In the genomic region with DNA sequence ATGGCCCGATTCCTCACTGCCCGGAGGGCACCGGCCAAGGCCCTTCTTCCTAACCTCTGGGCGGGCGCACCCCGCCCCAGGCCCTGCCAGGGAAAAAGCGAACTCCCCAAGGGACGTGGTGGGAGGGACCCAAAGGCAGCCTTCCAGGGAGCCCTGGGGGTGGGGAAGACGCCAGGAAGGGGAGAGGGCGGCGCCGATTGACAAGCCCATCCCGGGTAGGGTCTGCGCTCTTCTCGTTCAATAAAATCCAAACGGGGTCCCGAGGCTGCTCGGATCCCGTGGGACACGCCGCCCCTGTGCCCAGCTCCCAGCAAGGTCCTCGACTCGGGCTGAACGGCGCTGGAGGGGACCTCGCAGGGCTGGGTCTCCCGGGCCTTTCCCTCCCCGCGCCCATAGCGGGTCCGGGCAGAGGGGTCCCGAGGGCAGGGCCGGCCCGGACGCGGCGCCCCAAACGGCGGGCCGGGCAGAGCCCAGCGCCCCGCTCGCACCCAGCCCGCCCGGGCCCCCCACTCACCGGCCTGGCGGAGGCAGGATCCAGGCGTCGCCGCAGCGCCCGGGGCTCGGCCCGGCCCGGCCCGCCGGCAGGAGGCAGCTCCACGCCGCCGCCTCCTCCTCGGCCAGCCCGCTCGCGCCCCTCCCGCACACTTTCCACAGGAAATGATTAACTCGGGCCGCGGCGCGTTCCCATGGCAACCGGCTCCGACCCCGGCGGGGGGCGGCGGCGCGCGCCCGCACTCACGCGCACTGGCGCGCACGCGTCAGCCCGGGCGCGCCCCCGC, we compare ENCODE assay signal across 2 cellular contexts.
TF ChIP-seq lines count a peak whose summit lies in the region.

A gene with protein sequence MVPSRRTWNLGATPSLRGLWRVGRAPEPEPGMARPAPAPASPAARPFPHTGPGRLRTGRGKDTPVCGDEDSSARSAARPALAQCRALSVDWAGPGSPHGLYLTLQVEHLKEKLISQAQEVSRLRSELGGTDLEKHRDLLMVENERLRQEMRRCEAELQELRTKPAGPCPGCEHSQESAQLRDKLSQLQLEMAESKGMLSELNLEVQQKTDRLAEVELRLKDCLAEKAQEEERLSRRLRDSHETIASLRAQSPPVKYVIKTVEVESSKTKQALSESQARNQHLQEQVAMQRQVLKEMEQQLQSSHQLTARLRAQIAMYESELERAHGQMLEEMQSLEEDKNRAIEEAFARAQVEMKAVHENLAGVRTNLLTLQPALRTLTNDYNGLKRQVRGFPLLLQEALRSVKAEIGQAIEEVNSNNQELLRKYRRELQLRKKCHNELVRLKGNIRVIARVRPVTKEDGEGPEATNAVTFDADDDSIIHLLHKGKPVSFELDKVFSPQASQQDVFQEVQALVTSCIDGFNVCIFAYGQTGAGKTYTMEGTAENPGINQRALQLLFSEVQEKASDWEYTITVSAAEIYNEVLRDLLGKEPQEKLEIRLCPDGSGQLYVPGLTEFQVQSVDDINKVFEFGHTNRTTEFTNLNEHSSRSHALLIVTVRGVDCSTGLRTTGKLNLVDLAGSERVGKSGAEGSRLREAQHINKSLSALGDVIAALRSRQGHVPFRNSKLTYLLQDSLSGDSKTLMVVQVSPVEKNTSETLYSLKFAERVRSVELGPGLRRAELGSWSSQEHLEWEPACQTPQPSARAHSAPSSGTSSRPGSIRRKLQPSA (minus strand): TSS at position 636 of the 779 bp plus-strand sequence. CDS start 4,248 bp downstream, outside the sequence.

TF ChIP-seq in Ishikawa, 13 proteins besides CTCF, POLR2A, EP300 and RAD21:
- TF ChIP-seq, protein P1, sequence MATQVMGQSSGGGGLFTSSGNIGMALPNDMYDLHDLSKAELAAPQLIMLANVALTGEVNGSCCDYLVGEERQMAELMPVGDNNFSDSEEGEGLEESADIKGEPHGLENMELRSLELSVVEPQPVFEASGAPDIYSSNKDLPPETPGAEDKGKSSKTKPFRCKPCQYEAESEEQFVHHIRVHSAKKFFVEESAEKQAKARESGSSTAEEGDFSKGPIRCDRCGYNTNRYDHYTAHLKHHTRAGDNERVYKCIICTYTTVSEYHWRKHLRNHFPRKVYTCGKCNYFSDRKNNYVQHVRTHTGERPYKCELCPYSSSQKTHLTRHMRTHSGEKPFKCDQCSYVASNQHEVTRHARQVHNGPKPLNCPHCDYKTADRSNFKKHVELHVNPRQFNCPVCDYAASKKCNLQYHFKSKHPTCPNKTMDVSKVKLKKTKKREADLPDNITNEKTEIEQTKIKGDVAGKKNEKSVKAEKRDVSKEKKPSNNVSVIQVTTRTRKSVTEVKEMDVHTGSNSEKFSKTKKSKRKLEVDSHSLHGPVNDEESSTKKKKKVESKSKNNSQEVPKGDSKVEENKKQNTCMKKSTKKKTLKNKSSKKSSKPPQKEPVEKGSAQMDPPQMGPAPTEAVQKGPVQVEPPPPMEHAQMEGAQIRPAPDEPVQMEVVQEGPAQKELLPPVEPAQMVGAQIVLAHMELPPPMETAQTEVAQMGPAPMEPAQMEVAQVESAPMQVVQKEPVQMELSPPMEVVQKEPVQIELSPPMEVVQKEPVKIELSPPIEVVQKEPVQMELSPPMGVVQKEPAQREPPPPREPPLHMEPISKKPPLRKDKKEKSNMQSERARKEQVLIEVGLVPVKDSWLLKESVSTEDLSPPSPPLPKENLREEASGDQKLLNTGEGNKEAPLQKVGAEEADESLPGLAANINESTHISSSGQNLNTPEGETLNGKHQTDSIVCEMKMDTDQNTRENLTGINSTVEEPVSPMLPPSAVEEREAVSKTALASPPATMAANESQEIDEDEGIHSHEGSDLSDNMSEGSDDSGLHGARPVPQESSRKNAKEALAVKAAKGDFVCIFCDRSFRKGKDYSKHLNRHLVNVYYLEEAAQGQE (IDR thresholded peaks at IDR 0.05; ENCODE audit: low read depth) = no peak
- TF ChIP-seq ZBTB7A (IDR thresholded peaks at IDR 0.05; ENCODE audit: low read depth) = peak; percentile 38; the same call in 1 of the 2 replicates
- peak; percentile 10; the same call in 1 of the 2 replicates for TF ChIP-seq NFIC (IDR thresholded peaks at IDR 0.05)

TF ChIP-seq in K562, 482 proteins besides CTCF, POLR2A, EP300 and RAD21 (continued from another document and continues in another):
- TF ChIP-seq, protein P2, sequence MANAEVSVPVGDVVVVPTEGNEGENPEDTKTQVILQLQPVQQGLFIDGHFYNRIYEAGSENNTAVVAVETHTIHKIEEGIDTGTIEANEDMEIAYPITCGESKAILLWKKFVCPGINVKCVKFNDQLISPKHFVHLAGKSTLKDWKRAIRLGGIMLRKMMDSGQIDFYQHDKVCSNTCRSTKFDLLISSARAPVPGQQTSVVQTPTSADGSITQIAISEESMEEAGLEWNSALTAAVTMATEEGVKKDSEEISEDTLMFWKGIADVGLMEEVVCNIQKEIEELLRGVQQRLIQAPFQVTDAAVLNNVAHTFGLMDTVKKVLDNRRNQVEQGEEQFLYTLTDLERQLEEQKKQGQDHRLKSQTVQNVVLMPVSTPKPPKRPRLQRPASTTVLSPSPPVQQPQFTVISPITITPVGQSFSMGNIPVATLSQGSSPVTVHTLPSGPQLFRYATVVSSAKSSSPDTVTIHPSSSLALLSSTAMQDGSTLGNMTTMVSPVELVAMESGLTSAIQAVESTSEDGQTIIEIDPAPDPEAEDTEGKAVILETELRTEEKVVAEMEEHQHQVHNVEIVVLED (CRISPR knock-in tag; IDR thresholded peaks at IDR 0.05) = no peak; the same call in 1 of the 2 replicates
- peak; percentile 27 for TF ChIP-seq PCBP1 (IDR thresholded peaks at IDR 0.05; ENCODE audit: low read depth, low read length, poor library complexity, severe bottlenecking)
- TF ChIP-seq, protein P3, sequence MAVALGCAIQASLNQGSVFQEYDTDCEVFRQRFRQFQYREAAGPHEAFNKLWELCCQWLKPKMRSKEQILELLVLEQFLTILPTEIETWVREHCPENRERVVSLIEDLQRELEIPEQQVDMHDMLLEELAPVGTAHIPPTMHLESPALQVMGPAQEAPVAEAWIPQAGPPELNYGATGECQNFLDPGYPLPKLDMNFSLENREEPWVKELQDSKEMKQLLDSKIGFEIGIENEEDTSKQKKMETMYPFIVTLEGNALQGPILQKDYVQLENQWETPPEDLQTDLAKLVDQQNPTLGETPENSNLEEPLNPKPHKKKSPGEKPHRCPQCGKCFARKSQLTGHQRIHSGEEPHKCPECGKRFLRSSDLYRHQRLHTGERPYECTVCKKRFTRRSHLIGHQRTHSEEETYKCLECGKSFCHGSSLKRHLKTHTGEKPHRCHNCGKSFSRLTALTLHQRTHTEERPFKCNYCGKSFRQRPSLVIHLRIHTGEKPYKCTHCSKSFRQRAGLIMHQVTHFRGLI (CRISPR knock-in tag; IDR thresholded peaks at IDR 0.05) = no peak
- TF ChIP-seq ZNF707 (CRISPR knock-in tag; conservative IDR thresholded peaks at IDR 0.05) = no peak
- no peak for TF ChIP-seq THRAP3 (IDR thresholded peaks at IDR 0.05; ENCODE audit: borderline replicate concordance)
- TF ChIP-seq RCOR1 (IDR thresholded peaks at IDR 0.05; ENCODE audit: borderline replicate concordance in 1 of 2, low read depth in 2 of 2, low read length in 2 of 2) = 0 out of 4 replicates have a peak, but pooled peaks of 1 of the 2 experiments have one; percentile 5
- peak; percentile 71; the same call in 1 of the 2 replicates for TF ChIP-seq ZBTB7A (IDR thresholded peaks at IDR 0.05; ENCODE audit: borderline replicate concordance, control insufficient read depth, low read depth, low read length)
- peak; percentile 98 for TF ChIP-seq CXXC5 (CRISPR knock-in tag; IDR thresholded peaks at IDR 0.05)
- peak; percentile 95 for TF ChIP-seq GATAD2B (IDR thresholded peaks at IDR 0.05; ENCODE audit: borderline replicate concordance)
- TF ChIP-seq, protein P4, sequence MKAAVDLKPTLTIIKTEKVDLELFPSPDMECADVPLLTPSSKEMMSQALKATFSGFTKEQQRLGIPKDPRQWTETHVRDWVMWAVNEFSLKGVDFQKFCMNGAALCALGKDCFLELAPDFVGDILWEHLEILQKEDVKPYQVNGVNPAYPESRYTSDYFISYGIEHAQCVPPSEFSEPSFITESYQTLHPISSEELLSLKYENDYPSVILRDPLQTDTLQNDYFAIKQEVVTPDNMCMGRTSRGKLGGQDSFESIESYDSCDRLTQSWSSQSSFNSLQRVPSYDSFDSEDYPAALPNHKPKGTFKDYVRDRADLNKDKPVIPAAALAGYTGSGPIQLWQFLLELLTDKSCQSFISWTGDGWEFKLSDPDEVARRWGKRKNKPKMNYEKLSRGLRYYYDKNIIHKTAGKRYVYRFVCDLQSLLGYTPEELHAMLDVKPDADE (conservative IDR thresholded peaks at IDR 0.05; ENCODE audit: control insufficient read depth, low read depth, low read length) = peak; percentile 67
- TF ChIP-seq, protein P5, sequence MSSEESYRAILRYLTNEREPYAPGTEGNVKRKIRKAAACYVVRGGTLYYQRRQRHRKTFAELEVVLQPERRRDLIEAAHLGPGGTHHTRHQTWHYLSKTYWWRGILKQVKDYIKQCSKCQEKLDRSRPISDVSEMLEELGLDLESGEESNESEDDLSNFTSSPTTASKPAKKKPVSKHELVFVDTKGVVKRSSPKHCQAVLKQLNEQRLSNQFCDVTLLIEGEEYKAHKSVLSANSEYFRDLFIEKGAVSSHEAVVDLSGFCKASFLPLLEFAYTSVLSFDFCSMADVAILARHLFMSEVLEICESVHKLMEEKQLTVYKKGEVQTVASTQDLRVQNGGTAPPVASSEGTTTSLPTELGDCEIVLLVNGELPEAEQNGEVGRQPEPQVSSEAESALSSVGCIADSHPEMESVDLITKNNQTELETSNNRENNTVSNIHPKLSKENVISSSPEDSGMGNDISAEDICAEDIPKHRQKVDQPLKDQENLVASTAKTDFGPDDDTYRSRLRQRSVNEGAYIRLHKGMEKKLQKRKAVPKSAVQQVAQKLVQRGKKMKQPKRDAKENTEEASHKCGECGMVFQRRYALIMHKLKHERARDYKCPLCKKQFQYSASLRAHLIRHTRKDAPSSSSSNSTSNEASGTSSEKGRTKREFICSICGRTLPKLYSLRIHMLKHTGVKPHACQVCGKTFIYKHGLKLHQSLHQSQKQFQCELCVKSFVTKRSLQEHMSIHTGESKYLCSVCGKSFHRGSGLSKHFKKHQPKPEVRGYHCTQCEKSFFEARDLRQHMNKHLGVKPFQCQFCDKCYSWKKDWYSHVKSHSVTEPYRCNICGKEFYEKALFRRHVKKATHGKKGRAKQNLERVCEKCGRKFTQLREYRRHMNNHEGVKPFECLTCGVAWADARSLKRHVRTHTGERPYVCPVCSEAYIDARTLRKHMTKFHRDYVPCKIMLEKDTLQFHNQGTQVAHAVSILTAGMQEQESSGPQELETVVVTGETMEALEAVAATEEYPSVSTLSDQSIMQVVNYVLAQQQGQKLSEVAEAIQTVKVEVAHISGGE (CRISPR knock-in tag; IDR thresholded peaks at IDR 0.05) = peak in 1 of 3 experiments; percentile 84; a peak in 2 of 6 replicates
- TF ChIP-seq ARHGAP35 (IDR thresholded peaks at IDR 0.05; ENCODE audit: partially characterized antibody) = no peak
- no peak for TF ChIP-seq CBFA2T3 (IDR thresholded peaks at IDR 0.05)
- TF ChIP-seq ELF1 (tag; IDR thresholded peaks at IDR 0.05) = peak; percentile 49; the same call in 1 of the 2 replicates
- TF ChIP-seq KLF13 (tag; IDR thresholded peaks at IDR 0.05; ENCODE audit: borderline replicate concordance, low read depth) = no peak
- TF ChIP-seq, protein P6, sequence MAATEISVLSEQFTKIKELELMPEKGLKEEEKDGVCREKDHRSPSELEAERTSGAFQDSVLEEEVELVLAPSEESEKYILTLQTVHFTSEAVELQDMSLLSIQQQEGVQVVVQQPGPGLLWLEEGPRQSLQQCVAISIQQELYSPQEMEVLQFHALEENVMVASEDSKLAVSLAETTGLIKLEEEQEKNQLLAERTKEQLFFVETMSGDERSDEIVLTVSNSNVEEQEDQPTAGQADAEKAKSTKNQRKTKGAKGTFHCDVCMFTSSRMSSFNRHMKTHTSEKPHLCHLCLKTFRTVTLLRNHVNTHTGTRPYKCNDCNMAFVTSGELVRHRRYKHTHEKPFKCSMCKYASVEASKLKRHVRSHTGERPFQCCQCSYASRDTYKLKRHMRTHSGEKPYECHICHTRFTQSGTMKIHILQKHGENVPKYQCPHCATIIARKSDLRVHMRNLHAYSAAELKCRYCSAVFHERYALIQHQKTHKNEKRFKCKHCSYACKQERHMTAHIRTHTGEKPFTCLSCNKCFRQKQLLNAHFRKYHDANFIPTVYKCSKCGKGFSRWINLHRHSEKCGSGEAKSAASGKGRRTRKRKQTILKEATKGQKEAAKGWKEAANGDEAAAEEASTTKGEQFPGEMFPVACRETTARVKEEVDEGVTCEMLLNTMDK (IDR thresholded peaks at IDR 0.05; ENCODE audit: borderline replicate concordance, insufficient read depth, low read depth, low read length, poor library complexity, severe bottlenecking) = peak; percentile 57
- no peak for TF ChIP-seq MCM2 (IDR thresholded peaks at IDR 0.05; ENCODE audit: low read depth)
- peak; percentile 31 for TF ChIP-seq ETS2 (tag; IDR thresholded peaks at IDR 0.05; ENCODE audit: borderline replicate concordance, poor library complexity, severe bottlenecking)
- peak; percentile 89; the same call in 1 of the 2 replicates for TF ChIP-seq ZNF197 (CRISPR knock-in tag; IDR thresholded peaks at IDR 0.05; ENCODE audit: low read depth)
- TF ChIP-seq CHD1 (IDR thresholded peaks at IDR 0.05; ENCODE audit: low read length) = peak; percentile 22
- TF ChIP-seq, protein P7, sequence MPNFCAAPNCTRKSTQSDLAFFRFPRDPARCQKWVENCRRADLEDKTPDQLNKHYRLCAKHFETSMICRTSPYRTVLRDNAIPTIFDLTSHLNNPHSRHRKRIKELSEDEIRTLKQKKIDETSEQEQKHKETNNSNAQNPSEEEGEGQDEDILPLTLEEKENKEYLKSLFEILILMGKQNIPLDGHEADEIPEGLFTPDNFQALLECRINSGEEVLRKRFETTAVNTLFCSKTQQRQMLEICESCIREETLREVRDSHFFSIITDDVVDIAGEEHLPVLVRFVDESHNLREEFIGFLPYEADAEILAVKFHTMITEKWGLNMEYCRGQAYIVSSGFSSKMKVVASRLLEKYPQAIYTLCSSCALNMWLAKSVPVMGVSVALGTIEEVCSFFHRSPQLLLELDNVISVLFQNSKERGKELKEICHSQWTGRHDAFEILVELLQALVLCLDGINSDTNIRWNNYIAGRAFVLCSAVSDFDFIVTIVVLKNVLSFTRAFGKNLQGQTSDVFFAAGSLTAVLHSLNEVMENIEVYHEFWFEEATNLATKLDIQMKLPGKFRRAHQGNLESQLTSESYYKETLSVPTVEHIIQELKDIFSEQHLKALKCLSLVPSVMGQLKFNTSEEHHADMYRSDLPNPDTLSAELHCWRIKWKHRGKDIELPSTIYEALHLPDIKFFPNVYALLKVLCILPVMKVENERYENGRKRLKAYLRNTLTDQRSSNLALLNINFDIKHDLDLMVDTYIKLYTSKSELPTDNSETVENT (CRISPR knock-in tag; IDR thresholded peaks at IDR 0.05) = 0 out of 2 replicates have a peak, but pooled peaks have one; percentile 8
